1 cellular context compared by ENCODE assay signal in genomic region chr16:30395992-30396560, GRCh38.
TF ChIP-seq lines count a peak whose summit lies in the region.

No MANE protein-coding gene starts in this region.

TF ChIP-seq in H1, 55 proteins besides CTCF, POLR2A, EP300 and RAD21:
- TF ChIP-seq SIN3A (conservative IDR thresholded peaks at IDR 0.05 in 1 of 2, IDR thresholded peaks at IDR 0.05 in 1 of 2; ENCODE audit: low read depth in 1 of 2, low read length in 2 of 2) = 0 out of 4 replicates have a peak, but pooled peaks of 1 of the 2 experiments have one; percentile 11
- TF ChIP-seq, protein P1, sequence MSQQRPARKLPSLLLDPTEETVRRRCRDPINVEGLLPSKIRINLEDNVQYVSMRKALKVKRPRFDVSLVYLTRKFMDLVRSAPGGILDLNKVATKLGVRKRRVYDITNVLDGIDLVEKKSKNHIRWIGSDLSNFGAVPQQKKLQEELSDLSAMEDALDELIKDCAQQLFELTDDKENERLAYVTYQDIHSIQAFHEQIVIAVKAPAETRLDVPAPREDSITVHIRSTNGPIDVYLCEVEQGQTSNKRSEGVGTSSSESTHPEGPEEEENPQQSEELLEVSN (IDR thresholded peaks at IDR 0.05) = no peak
- no peak for TF ChIP-seq HDAC2 (IDR thresholded peaks at IDR 0.05; ENCODE audit: borderline replicate concordance in 1 of 2, low read depth in 2 of 2, low read length in 2 of 2)
- TF ChIP-seq, protein P2, sequence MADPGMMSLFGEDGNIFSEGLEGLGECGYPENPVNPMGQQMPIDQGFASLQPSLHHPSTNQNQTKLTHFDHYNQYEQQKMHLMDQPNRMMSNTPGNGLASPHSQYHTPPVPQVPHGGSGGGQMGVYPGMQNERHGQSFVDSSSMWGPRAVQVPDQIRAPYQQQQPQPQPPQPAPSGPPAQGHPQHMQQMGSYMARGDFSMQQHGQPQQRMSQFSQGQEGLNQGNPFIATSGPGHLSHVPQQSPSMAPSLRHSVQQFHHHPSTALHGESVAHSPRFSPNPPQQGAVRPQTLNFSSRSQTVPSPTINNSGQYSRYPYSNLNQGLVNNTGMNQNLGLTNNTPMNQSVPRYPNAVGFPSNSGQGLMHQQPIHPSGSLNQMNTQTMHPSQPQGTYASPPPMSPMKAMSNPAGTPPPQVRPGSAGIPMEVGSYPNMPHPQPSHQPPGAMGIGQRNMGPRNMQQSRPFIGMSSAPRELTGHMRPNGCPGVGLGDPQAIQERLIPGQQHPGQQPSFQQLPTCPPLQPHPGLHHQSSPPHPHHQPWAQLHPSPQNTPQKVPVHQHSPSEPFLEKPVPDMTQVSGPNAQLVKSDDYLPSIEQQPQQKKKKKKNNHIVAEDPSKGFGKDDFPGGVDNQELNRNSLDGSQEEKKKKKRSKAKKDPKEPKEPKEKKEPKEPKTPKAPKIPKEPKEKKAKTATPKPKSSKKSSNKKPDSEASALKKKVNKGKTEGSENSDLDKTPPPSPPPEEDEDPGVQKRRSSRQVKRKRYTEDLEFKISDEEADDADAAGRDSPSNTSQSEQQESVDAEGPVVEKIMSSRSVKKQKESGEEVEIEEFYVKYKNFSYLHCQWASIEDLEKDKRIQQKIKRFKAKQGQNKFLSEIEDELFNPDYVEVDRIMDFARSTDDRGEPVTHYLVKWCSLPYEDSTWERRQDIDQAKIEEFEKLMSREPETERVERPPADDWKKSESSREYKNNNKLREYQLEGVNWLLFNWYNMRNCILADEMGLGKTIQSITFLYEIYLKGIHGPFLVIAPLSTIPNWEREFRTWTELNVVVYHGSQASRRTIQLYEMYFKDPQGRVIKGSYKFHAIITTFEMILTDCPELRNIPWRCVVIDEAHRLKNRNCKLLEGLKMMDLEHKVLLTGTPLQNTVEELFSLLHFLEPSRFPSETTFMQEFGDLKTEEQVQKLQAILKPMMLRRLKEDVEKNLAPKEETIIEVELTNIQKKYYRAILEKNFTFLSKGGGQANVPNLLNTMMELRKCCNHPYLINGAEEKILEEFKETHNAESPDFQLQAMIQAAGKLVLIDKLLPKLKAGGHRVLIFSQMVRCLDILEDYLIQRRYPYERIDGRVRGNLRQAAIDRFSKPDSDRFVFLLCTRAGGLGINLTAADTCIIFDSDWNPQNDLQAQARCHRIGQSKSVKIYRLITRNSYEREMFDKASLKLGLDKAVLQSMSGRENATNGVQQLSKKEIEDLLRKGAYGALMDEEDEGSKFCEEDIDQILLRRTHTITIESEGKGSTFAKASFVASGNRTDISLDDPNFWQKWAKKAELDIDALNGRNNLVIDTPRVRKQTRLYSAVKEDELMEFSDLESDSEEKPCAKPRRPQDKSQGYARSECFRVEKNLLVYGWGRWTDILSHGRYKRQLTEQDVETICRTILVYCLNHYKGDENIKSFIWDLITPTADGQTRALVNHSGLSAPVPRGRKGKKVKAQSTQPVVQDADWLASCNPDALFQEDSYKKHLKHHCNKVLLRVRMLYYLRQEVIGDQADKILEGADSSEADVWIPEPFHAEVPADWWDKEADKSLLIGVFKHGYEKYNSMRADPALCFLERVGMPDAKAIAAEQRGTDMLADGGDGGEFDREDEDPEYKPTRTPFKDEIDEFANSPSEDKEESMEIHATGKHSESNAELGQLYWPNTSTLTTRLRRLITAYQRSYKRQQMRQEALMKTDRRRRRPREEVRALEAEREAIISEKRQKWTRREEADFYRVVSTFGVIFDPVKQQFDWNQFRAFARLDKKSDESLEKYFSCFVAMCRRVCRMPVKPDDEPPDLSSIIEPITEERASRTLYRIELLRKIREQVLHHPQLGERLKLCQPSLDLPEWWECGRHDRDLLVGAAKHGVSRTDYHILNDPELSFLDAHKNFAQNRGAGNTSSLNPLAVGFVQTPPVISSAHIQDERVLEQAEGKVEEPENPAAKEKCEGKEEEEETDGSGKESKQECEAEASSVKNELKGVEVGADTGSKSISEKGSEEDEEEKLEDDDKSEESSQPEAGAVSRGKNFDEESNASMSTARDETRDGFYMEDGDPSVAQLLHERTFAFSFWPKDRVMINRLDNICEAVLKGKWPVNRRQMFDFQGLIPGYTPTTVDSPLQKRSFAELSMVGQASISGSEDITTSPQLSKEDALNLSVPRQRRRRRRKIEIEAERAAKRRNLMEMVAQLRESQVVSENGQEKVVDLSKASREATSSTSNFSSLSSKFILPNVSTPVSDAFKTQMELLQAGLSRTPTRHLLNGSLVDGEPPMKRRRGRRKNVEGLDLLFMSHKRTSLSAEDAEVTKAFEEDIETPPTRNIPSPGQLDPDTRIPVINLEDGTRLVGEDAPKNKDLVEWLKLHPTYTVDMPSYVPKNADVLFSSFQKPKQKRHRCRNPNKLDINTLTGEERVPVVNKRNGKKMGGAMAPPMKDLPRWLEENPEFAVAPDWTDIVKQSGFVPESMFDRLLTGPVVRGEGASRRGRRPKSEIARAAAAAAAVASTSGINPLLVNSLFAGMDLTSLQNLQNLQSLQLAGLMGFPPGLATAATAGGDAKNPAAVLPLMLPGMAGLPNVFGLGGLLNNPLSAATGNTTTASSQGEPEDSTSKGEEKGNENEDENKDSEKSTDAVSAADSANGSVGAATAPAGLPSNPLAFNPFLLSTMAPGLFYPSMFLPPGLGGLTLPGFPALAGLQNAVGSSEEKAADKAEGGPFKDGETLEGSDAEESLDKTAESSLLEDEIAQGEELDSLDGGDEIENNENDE (IDR thresholded peaks at IDR 0.05; ENCODE audit: insufficient replicate concordance, low read length) = no peak
- no peak for TF ChIP-seq SP1 (IDR thresholded peaks at IDR 0.05; ENCODE audit: low read depth, low read length)
